In genomic region chr1:12056331-12056841, GRCh38 we compare ENCODE assay signal across 22 cellular contexts. TPM values are rescaled to one million over a fixed set of nuclear protein-coding genes. Genes with fewer than 3 reads are reported as not detected.
DNase-seq lines count a peak whose midpoint lies in the region; ATAC-seq and TF ChIP-seq lines count a peak whose summit lies in the region.
"Had no signal": no experiment of that assay in that cellular context is flagged by ENCODE, and none has a peak within 500 bp of the region (broad histone marks: within the 10 kb centered on the region; RNA-seq: fewer than 3 reads in every experiment).

No MANE protein-coding gene starts in this region.

- WGBS in tibial nerve, 2 donors: 91 to 92% methylated on average over 16 of the region's 16 CpGs

- H3K27ac ChIP-seq in CD4-positive, CD25-positive, alpha-beta regulatory T cell (ENCODE audit: insufficient read depth, low read length, poor library complexity, severe bottlenecking): no peak overlapping the region
- H3K27ac ChIP-seq in tibial nerve: no peak overlapping the region
- H3K27ac ChIP-seq: ascending aorta, BLaER1, colonic mucosa, gastrocnemius medialis, HL-60, KMS-11 had no signal

- H3K4me3 Mint-ChIP-seq in CD4-positive, CD25-positive, alpha-beta regulatory T cell: peak overlapping the region in 1 of 4 donors; percentile 20
- H3K4me3 Mint-ChIP-seq in activated naive CD8-positive, alpha-beta T cell treated with anti-CD3 and anti-CD28 coated beads for 36 hours: no peak overlapping the region
- H3K4me3 Mint-ChIP-seq: GM23338, naive B cell had no signal

- no peaks in the 10 kb centered on the region for H3K36me3 Mint-ChIP-seq in CD4-positive, CD25-positive, alpha-beta regulatory T cell
- H3K36me3 Mint-ChIP-seq in activated naive CD8-positive, alpha-beta T cell treated with anti-CD3 and anti-CD28 coated beads for 36 hours: peaks cover 2% of the 10 kb centered on the region
- H3K36me3 Mint-ChIP-seq: naive B cell had no signal

- H3K4me3 ChIP-seq in CD4-positive, CD25-positive, alpha-beta regulatory T cell (ENCODE audit: low read depth, low read length): peak overlapping the region; percentile 42
- H3K4me3 ChIP-seq in tibial nerve: no peak overlapping the region
- H3K4me3 ChIP-seq: ascending aorta, BLaER1, colonic mucosa, gastrocnemius medialis, GM23338 had no signal

- no peak for TF ChIP-seq POLR2A in tibial nerve (IDR thresholded peaks at IDR 0.05)

- no peak for ATAC-seq in CD4-positive, CD25-positive, alpha-beta regulatory T cell (ENCODE audit: low read depth in 2 of 2)
- ATAC-seq in HG03039 (IDR thresholded peaks at IDR 0.05; ENCODE audit: unreplicated experiment) (no peak), GM21515 (IDR thresholded peaks at IDR 0.05; ENCODE audit: unreplicated experiment) (no peak)
- ATAC-seq: gastrocnemius medialis, GM23338 had no signal

- no peak for DNase-seq in CD4-positive, CD25-positive, alpha-beta regulatory T cell
- DNase-seq in Daoy (ENCODE audit: low read depth) (peak; percentile 69), LoVo (ENCODE audit: low spot score) (peak; percentile 19), mesenteric fat pad (ENCODE audit: low spot score) (no peak), tibial nerve (ENCODE audit: low spot score in 2 of 2) (no peak)
- no peak for DNase-seq in activated naive CD8-positive, alpha-beta T cell treated with anti-CD3 and anti-CD28 coated beads for 36 hours
- DNase-seq: colonic mucosa, DMS153, gastrocnemius medialis, naive B cell, NCI-H1092 treated with DMSO at 0.1 percent for 48 hours, NCI-H2107, SW 1271 had no signal

- TF ChIP-seq EP300 in tibial nerve (IDR thresholded peaks at IDR 0.05): no peak

- H3K4me1 ChIP-seq in CD4-positive, CD25-positive, alpha-beta regulatory T cell (ENCODE audit: control insufficient read depth, insufficient read depth, low read length, poor library complexity, severe bottlenecking): peaks cover 28% of the 10 kb centered on the region
- H3K4me1 ChIP-seq in tibial nerve: peaks cover 0 to 18% (median 5%) of the 10 kb centered on the region in 4 donors
- H3K4me1 ChIP-seq: colonic mucosa had no signal

- peaks cover 0 to 2% (median 0%) of the 10 kb centered on the region in 7 donors for H3K9me3 Mint-ChIP-seq in CD4-positive, CD25-positive, alpha-beta regulatory T cell
- no peaks in the 10 kb centered on the region for H3K9me3 Mint-ChIP-seq in activated naive CD8-positive, alpha-beta T cell treated with anti-CD3 and anti-CD28 coated beads for 36 hours
- H3K9me3 Mint-ChIP-seq: stimulated activated naive CD8-positive, alpha-beta T cell treated with anti-CD3 and anti-CD28 coated beads, Interleukin-15, Interleukin-2, amounts not matched to agents 100 ng/mL and 50 ng/mL, for 24 hours had no signal

- peaks cover 5 to 45% (median 26%) of the 10 kb centered on the region in 4 donors for H3K4me1 Mint-ChIP-seq in CD4-positive, CD25-positive, alpha-beta regulatory T cell
- H3K4me1 Mint-ChIP-seq in activated naive CD8-positive, alpha-beta T cell treated with anti-CD3 and anti-CD28 coated beads for 36 hours: peaks cover 50% of the 10 kb centered on the region

- H3K27me3 ChIP-seq in CD4-positive, CD25-positive, alpha-beta regulatory T cell (ENCODE audit: control insufficient read depth, insufficient read depth, low read length): no peaks in the 10 kb centered on the region
- H3K27me3 ChIP-seq in tibial nerve: peaks cover 0 to 3% of the 10 kb centered on the region in 2 donors
- H3K27me3 ChIP-seq: ascending aorta, BLaER1, colonic mucosa had no signal

- H3K9me3 ChIP-seq in CD4-positive, CD25-positive, alpha-beta regulatory T cell (ENCODE audit: control insufficient read depth in 2 of 2, low read length in 2 of 2): no peaks in the 10 kb centered on the region
- H3K9me3 ChIP-seq in tibial nerve: peaks cover 0 to 9% (median 0%) of the 10 kb centered on the region in 4 donors
- H3K9me3 ChIP-seq: ascending aorta, colonic mucosa, gastrocnemius medialis had no signal

- H3K27me3 Mint-ChIP-seq in CD4-positive, CD25-positive, alpha-beta regulatory T cell: no peaks in the 10 kb centered on the region
- H3K27me3 Mint-ChIP-seq in activated naive CD8-positive, alpha-beta T cell treated with anti-CD3 and anti-CD28 coated beads for 36 hours: peaks cover 13% of the 10 kb centered on the region

- H3K27ac Mint-ChIP-seq in CD4-positive, CD25-positive, alpha-beta regulatory T cell: peak overlapping the region in 2 of 3 donors; percentile 45 to 52
- H3K27ac Mint-ChIP-seq in activated naive CD8-positive, alpha-beta T cell treated with anti-CD3 and anti-CD28 coated beads for 36 hours: peak overlapping the region; percentile 40
- H3K27ac Mint-ChIP-seq: GM23338 had no signal

- no peaks in the 10 kb centered on the region for H3K36me3 ChIP-seq in CD4-positive, CD25-positive, alpha-beta regulatory T cell (ENCODE audit: control insufficient read depth, insufficient read depth, low read length)
- no peaks in the 10 kb centered on the region for H3K36me3 ChIP-seq in tibial nerve
- H3K36me3 ChIP-seq: ascending aorta, BLaER1, colonic mucosa, gastrocnemius medialis had no signal

- no peak for TF ChIP-seq CTCF in tibial nerve (IDR thresholded peaks at IDR 0.05)

RNA-seq across cellular contexts. Expression of gene TNFRSF8, which starts 6.7 kb away (rescaled TPM):
- 2.3 TPM for total RNA-seq in CD4-positive, CD25-positive, alpha-beta regulatory T cell
- polyA plus RNA-seq in CD4-positive, CD25-positive, alpha-beta regulatory T cell: 1 to 10 TPM; 1.1 to 3.2 (median 1.3) TPM
- total RNA-seq in Daoy (2014; rRNA removed; shearing (Covaris generic)): 13.4 and 16.4 TPM in 2 replicates
- total RNA-seq in activated naive CD8-positive, alpha-beta T cell treated with anti-CD3 and anti-CD28 coated beads for 36 hours: 1 to 10 TPM; 1.9 to 2.6 TPM
- 2.1 TPM for total RNA-seq in mesenteric fat pad
- total RNA-seq in tibial nerve: 1 to 10 TPM in 2 of 4 donors, under 1 TPM in 1, not detected in 1; 0.84 to 4.9 (median 1.8) TPM
- total RNA-seq: RPMI7951 had no signal

RNA-seq across cellular contexts. Expression of gene MIIP, which starts 37.1 kb away (rescaled TPM):
- 49.1 TPM for total RNA-seq in CD4-positive, CD25-positive, alpha-beta regulatory T cell
- 10 to 100 TPM; 31.9 to 45.1 (median 38.4) TPM for polyA plus RNA-seq in CD4-positive, CD25-positive, alpha-beta regulatory T cell
- 60.1 and 65.6 TPM in 2 replicates for total RNA-seq in Daoy (2014; rRNA removed; shearing (Covaris generic))
- 10 to 100 TPM; 21.0 to 22.2 TPM for total RNA-seq in activated naive CD8-positive, alpha-beta T cell treated with anti-CD3 and anti-CD28 coated beads for 36 hours
- total RNA-seq in mesenteric fat pad (35.7 TPM), tibial nerve (10 to 100 TPM; 53.3 to 95.4 (median 67.1) TPM)

Comparison
In these comparisons a context has a peak if more than half of its experiments do, and no peak if none do; other contexts are left out.
1. DNase-seq: peak in Daoy (single experiment) and LoVo (single experiment); none in CD4-positive, CD25-positive, alpha-beta regulatory T cell (0 of 3), activated naive CD8-positive, alpha-beta T cell treated with anti-CD3 and anti-CD28 coated beads for 36 hours (single experiment), mesenteric fat pad (single experiment) and tibial nerve (0 of 2).